8 cellular contexts compared by ENCODE assay signal in genomic region chr12:123602651-123603195, GRCh38. TPM values are rescaled to one million over a fixed set of nuclear protein-coding genes. Genes with fewer than 3 reads are reported as not detected.
DNase-seq lines count a peak whose midpoint lies in the region; ATAC-seq, FAIRE-seq and TF ChIP-seq lines count a peak whose summit lies in the region.

No MANE protein-coding gene starts in this region.

- H3K27ac ChIP-seq in DOHH2 (ENCODE audit: low read depth, low read length), result peak overlapping the region; percentile 73
- H3K27ac ChIP-seq in KOPT-K1 (ENCODE audit: low read depth, low read length, poor library complexity, severe bottlenecking), result peak overlapping the region; percentile 94
- H3K27ac ChIP-seq in ascending aorta, result peak overlapping the region in 1 of 2 donors; percentile 87
- no peak overlapping the region for H3K27ac ChIP-seq in liver (ENCODE audit: low read depth in 1 of 2, low read length in 2 of 2)
- H3K27ac ChIP-seq in upper lobe of left lung, result peak overlapping the region; percentile 83 to 96 (median 88)

- no peak for FAIRE-seq in GM19239 (lab: Jason Lieb, UNC)

- H3K9me3 ChIP-seq in DOHH2 (ENCODE audit: control insufficient read depth, insufficient read depth, low read length) (no peaks in the 10 kb centered on the region), KOPT-K1 (ENCODE audit: insufficient read depth, low read length, poor library complexity, severe bottlenecking) (no peaks in the 10 kb centered on the region), ascending aorta (no peaks in the 10 kb centered on the region), liver (ENCODE audit: control insufficient read depth in 4 of 4, low read length in 3 of 4) (no peaks in the 10 kb centered on the region), upper lobe of left lung (no peaks in the 10 kb centered on the region)

- no peak for TF ChIP-seq POLR2A in upper lobe of left lung (IDR thresholded peaks at IDR 0.05)

- H3K4me3 ChIP-seq in DOHH2 (ENCODE audit: low read length) (peak overlapping the region; percentile 98), ascending aorta (peak overlapping the region; percentile 75 to 89), liver (ENCODE audit: low read depth in 1 of 3, low read length in 3 of 3) (peak overlapping the region; percentile 97 to 98 (median 98)), upper lobe of left lung (peak overlapping the region; percentile 86 to 100 (median 99))

- no peaks in the 10 kb centered on the region for H3K9me2 ChIP-seq in DOHH2 (replicated peaks; ENCODE audit: control insufficient read depth, low read length)

- whole genome bisulfite sequencing in liver, result 12% methylated on average over 7 of the region's 7 CpGs
- WGBS in upper lobe of left lung, 2 donors, result 9% methylated on average over 7 of the region's 7 CpGs

- peak overlapping the region; percentile 68 to 94 for H3K9ac ChIP-seq in liver (ENCODE audit: low read depth in 1 of 2, low read length in 2 of 2)

- H3K79me2 ChIP-seq in DOHH2 (ENCODE audit: control insufficient read depth, low read length), result peaks cover 80% of the 10 kb centered on the region

- peaks cover 17% of the 10 kb centered on the region for H3F3A ChIP-seq in DOHH2 (ENCODE audit: control insufficient read depth, insufficient read depth)

- H3K4me2 ChIP-seq in DOHH2 (ENCODE audit: low read length), result peak overlapping the region; percentile 85

- no peak for ATAC-seq in upper lobe of left lung (ENCODE audit: low FRiP score in 2 of 2)
- no peak for ATAC-seq in HG02610 (IDR thresholded peaks at IDR 0.05; ENCODE audit: unreplicated experiment)

- TF ChIP-seq EP300 in upper lobe of left lung (IDR thresholded peaks at IDR 0.05), result no peak

- peaks cover 9% of the 10 kb centered on the region; the same call in 1 of the 2 replicates for H4K20me1 ChIP-seq in DOHH2 (ENCODE audit: control insufficient read depth, insufficient read depth, low read depth, low read length)

- DNase-seq in ascending aorta (ENCODE audit: low spot score in 2 of 2), result no peak
- DNase-seq in upper lobe of left lung, result no peak
- no peak for DNase-seq in GM19239 (ENCODE audit: insufficient read length, low spot score)
- no peak for DNase-seq in NCI-H1092 treated with DMSO at 0.1 percent for 48 hours (lab: John Stamatoyannopoulos, UW)

- TF ChIP-seq RAD21 in liver (IDR thresholded peaks at IDR 0.05), result no peak

- TF ChIP-seq CTCF in DOHH2 (IDR thresholded peaks at IDR 0.05; ENCODE audit: low read depth, low read length, poor library complexity, severe bottlenecking) (no peak), ascending aorta (IDR thresholded peaks at IDR 0.05) (no peak), liver (IDR thresholded peaks at IDR 0.05; ENCODE audit: low read depth, low read length, missing input control) (no peak), upper lobe of left lung (IDR thresholded peaks at IDR 0.05) (no peak)

- peaks cover 78% of the 10 kb centered on the region for H3K36me3 ChIP-seq in DOHH2 (ENCODE audit: control insufficient read depth, low read length)
- peaks cover 65% of the 10 kb centered on the region for H3K36me3 ChIP-seq in KOPT-K1 (ENCODE audit: insufficient read depth, low read length)
- H3K36me3 ChIP-seq in ascending aorta, result peaks cover 27 to 40% of the 10 kb centered on the region in 2 donors
- peaks cover 0 to 34% (median 19%) of the 10 kb centered on the region in 4 donors for H3K36me3 ChIP-seq in liver (ENCODE audit: control insufficient read depth in 4 of 4, insufficient read depth in 3 of 4, low read depth in 1 of 4, low read length in 3 of 4)
- H3K36me3 ChIP-seq in upper lobe of left lung, result peaks cover 0 to 45% (median 22%) of the 10 kb centered on the region in 4 donors

- H3K27me3 ChIP-seq in DOHH2 (ENCODE audit: control insufficient read depth, low read length), result no peaks in the 10 kb centered on the region
- no peaks in the 10 kb centered on the region for H3K27me3 ChIP-seq in ascending aorta
- H3K27me3 ChIP-seq in liver (ENCODE audit: control insufficient read depth in 4 of 4, insufficient read depth in 4 of 4, low read length in 3 of 4), result no peaks in the 10 kb centered on the region
- no peaks in the 10 kb centered on the region for H3K27me3 ChIP-seq in upper lobe of left lung

- H3K4me1 ChIP-seq in DOHH2 (ENCODE audit: control insufficient read depth, low read length), result peaks cover 27% of the 10 kb centered on the region
- H3K4me1 ChIP-seq in ascending aorta, result peaks cover 0 to 8% of the 10 kb centered on the region in 2 donors
- peaks cover 0 to 17% (median 11%) of the 10 kb centered on the region in 4 donors for H3K4me1 ChIP-seq in liver (ENCODE audit: control insufficient read depth in 4 of 4, insufficient read depth in 4 of 4, low read length in 3 of 4)
- H3K4me1 ChIP-seq in upper lobe of left lung, result peaks cover 16 to 37% (median 23%) of the 10 kb centered on the region in 4 donors

- intact Hi-C loops in ascending aorta (cut with DNase I), result loop anchor here (1.0 kb wide), 1 partner anchor 31 kb away; the partner anchor contains the start of genes EIF2B1 and GTF2H3

TF ChIP-seq in liver, 16 proteins besides CTCF, POLR2A, EP300 and RAD21:
- TF ChIP-seq TAF1 (conservative IDR thresholded peaks at IDR 0.05) (no peak), YY1 (IDR thresholded peaks at IDR 0.05) (no peak), REST (IDR thresholded peaks at IDR 0.05) (no peak), ATF3 (IDR thresholded peaks at IDR 0.05) (no peak), HNF4G (IDR thresholded peaks at IDR 0.05) (no peak), FOXA1 (IDR thresholded peaks at IDR 0.05) (no peak), GABPA (IDR thresholded peaks at IDR 0.05 in 1 of 2, conservative IDR thresholded peaks at IDR 0.05 in 1 of 2) (no peak), JUND (IDR thresholded peaks at IDR 0.05) (no peak), EGR1 (IDR thresholded peaks at IDR 0.05; ENCODE audit: low read depth in 2 of 2) (no peak), FOXA2 (IDR thresholded peaks at IDR 0.05) (no peak), HNF4A (conservative IDR thresholded peaks at IDR 0.05) (no peak), RXRA (IDR thresholded peaks at IDR 0.05) (no peak), ZBTB33 (IDR thresholded peaks at IDR 0.05) (no peak), SP1 (IDR thresholded peaks at IDR 0.05) (no peak), NR2F2 (IDR thresholded peaks at IDR 0.05) (no peak), MAX (IDR thresholded peaks at IDR 0.05) (no peak)

RNA-seq across cellular contexts. Expression of gene DDX55, which starts 0.8 kb away (rescaled TPM):
- total RNA-seq in ascending aorta, result 26.6 TPM
- 10 to 100 TPM in 1 of 2 donors, 1 to 10 TPM in 1; 8.1 to 13.4 TPM for total RNA-seq in liver
- polyA plus RNA-seq in liver, result 10 to 100 TPM in 1 of 2 donors, 1 to 10 TPM in 1; 6.9 to 11.2 TPM
- total RNA-seq in upper lobe of left lung, result 10 to 100 TPM; 18.0 to 57.5 (median 28.4) TPM

RNA-seq across cellular contexts. Expression of gene TMED2, which starts 18.4 kb away (rescaled TPM):
- total RNA-seq in ascending aorta (103 TPM), liver (100 to 1,000 TPM; 200 to 369 TPM), upper lobe of left lung (100 to 1,000 TPM in 4 of 6 donors, 10 to 100 TPM in 2; 45.6 to 230 (median 141) TPM)
- polyA plus RNA-seq in liver, result 100 to 1,000 TPM; 149 to 253 TPM

RNA-seq across cellular contexts. Expression of gene EIF2B1, which starts 30.8 kb away (rescaled TPM):
- total RNA-seq in ascending aorta (72.2 TPM), liver (10 to 100 TPM; 15.1 to 34.5 TPM), upper lobe of left lung (100 to 1,000 TPM in 1 of 6 donors, 10 to 100 TPM in 5; 41.2 to 144 (median 74.0) TPM)
- polyA plus RNA-seq in liver, result 10 to 100 TPM; 14.0 to 19.0 TPM

RNA-seq across cellular contexts. Expression of gene GTF2H3, which starts 30.9 kb away (rescaled TPM):
- total RNA-seq in ascending aorta (12.0 TPM), liver (10 to 100 TPM; 18.1 to 18.3 TPM), upper lobe of left lung (10 to 100 TPM in 5 of 6 donors, 1 to 10 TPM in 1; 9.8 to 22.3 (median 16.8) TPM)
- 1 to 10 TPM; 5.8 to 8.4 TPM for polyA plus RNA-seq in liver

Comparison
In these comparisons a context has a peak if more than half of its experiments do, and no peak if none do; other contexts are left out.
1. H3K27ac ChIP-seq: peak in DOHH2 (single experiment), KOPT-K1 (single experiment) and upper lobe of left lung (4 of 4); none in liver (0 of 2).
2. Peak in every context shown above with its lines, with median percentiles within 50 percentile points of each other: H3K4me3 ChIP-seq.